ENCODE assay signal across 8 cellular contexts in the genomic region with DNA sequence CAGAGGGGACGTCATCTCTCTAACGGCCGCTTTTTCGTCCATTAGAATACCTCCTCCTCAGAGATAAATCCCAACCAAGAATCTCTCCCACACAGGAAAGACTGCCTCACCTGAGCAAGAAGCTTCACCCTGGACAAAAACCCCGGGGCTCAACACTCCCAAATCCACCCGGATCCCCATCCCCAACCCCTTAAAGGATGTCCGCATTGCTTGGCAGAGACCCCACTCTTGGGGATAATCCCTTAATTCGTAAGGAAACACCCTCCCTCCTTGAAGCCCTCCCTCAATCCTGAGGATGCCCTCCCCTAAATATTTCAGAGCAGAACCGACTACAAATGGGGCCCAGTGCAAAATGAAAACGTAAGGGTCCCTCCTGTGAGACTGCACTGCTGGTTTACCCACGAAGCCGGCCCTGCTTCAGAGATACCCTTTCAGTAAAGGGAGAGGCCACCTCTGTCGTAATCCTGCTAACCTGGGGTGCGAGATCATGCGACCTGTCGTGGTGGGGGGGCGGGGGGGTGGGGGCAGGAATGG. TPM values are rescaled to one million over a fixed set of nuclear protein-coding genes. Genes with fewer than 3 reads are reported as not detected.
A peak's percentile ranks its signal among the peaks of the same experiment; 100 is the strongest.
DNase-seq lines count a peak whose midpoint lies in the region; ATAC-seq, FAIRE-seq and TF ChIP-seq lines count a peak whose summit lies in the region.

No MANE protein-coding gene starts in this region.

- peaks cover 33% of the 10 kb centered on the region for H4K20me1 ChIP-seq in astrocyte (ENCODE audit: insufficient read depth, low read length)

- H3K36me3 Mint-ChIP-seq in astrocyte (ENCODE audit: low read depth, unreplicated experiment), result peaks cover 14% of the 10 kb centered on the region

- POLR2A ChIA-PET in GM10248 (lab: Yijun Ruan, JAX), result interaction anchor here (0.5 to 2.2 kb wide), 5 partner anchors 14 to 285 kb away, joined by 3 to 10 read pairs (median 4); a partner anchor contains a TSS

- H3K27me3 ChIP-seq in astrocyte (ENCODE audit: insufficient read depth, low read length) (no peaks in the 10 kb centered on the region), right lobe of liver (no peaks in the 10 kb centered on the region), transverse colon (no peaks in the 10 kb centered on the region)

- H3K9me3 Mint-ChIP-seq in astrocyte (ENCODE audit: unreplicated experiment), result no peaks in the 10 kb centered on the region

- peak overlapping the region; percentile 97 for H3K4me2 ChIP-seq in astrocyte (ENCODE audit: low read length)

- peak overlapping the region; percentile 78 for H3K9ac ChIP-seq in astrocyte (ENCODE audit: low read length)

- H3K27ac Mint-ChIP-seq in astrocyte (ENCODE audit: unreplicated experiment), result peak overlapping the region; percentile 69

- TF ChIP-seq EP300 in transverse colon (IDR thresholded peaks at IDR 0.05; ENCODE audit: low read depth), result no peak

- in situ Hi-C loops in transverse colon (cut with MboI; ENCODE audit: low pct_ligation_motif_present in 1 of 4, low pct_unique_long_range_greater_than_20kb in 1 of 4, low sequenced_read_pairs in 3 of 4), result no loop called here

- H3K36me3 ChIP-seq in astrocyte (ENCODE audit: insufficient read depth, low read length) (peaks cover 6% of the 10 kb centered on the region), right lobe of liver (peaks cover 0 to 15% (median 8%) of the 10 kb centered on the region in 4 donors), transverse colon (peaks cover 0 to 8% (median 3%) of the 10 kb centered on the region in 4 donors)

- peak; percentile 35 for DNase-seq in GM10266 (ENCODE audit: extremely low spot score)
- no peak for DNase-seq in astrocyte (ENCODE audit: low read depth)
- no peak for DNase-seq in right lobe of liver
- no peak for DNase-seq in transverse colon
- no peak for DNase-seq in GM10248 (ENCODE audit: extremely low spot score)
- no peak for DNase-seq in glomerular visceral epithelial cell (ENCODE audit: extremely low spot score)

- no peaks in the 10 kb centered on the region for H3K27me3 Mint-ChIP-seq in astrocyte (ENCODE audit: low read depth, unreplicated experiment)

- CTCF ChIA-PET in GM10248 (lab: Yijun Ruan, JAX), result interaction anchor here (1.0 to 1.8 kb wide), 6 partner anchors 9 to 38 kb away, joined by 3 to 9 read pairs (median 4); no protein-coding TSS in a partner anchor

- intact Hi-C loops in right lobe of liver (cut with DNase I), result no loop called here
- intact Hi-C loops in transverse colon (cut with DNase I; ENCODE audit: low total_unique reads), result no loop called here

- no peak for FAIRE-seq in astrocyte (lab: Jason Lieb, UNC)

- H3K79me2 ChIP-seq in astrocyte (ENCODE audit: insufficient read depth, low read length), result peaks cover 38% of the 10 kb centered on the region

- peak overlapping the region; percentile 65 for H2AFZ ChIP-seq in astrocyte (ENCODE audit: low read depth, low read length)

- ATAC-seq in HG03066 (IDR thresholded peaks at IDR 0.05; ENCODE audit: low read depth, unreplicated experiment) (peak; percentile 3), right lobe of liver (peak in 1 of 4 donors; percentile 2), GM21390 (IDR thresholded peaks at IDR 0.05; ENCODE audit: unreplicated experiment) (no peak)

- 30% methylated on average over 14 of the region's 17 CpGs for WGBS in right lobe of liver (ENCODE audit: insufficient coverage, low coverage, low lambda C conversion rate, missing lambda C conversion rate)
- 0 to 32% methylated on average over 6 to 17 of the region's 17 CpGs for WGBS in transverse colon (ENCODE audit: low coverage in 1 of 2), 2 donors

- TF ChIP-seq CTCF in GM10266 (IDR thresholded peaks at IDR 0.05; ENCODE audit: control insufficient read depth, insufficient read depth, low read depth, missing control alignments) (no peak), astrocyte (IDR thresholded peaks at IDR 0.05; ENCODE audit: insufficient read depth, low read depth, low read length) (no peak), right lobe of liver (IDR thresholded peaks at IDR 0.05) (no peak), transverse colon (IDR thresholded peaks at IDR 0.05) (no peak), GM10248 (IDR thresholded peaks at IDR 0.05; ENCODE audit: control extremely low read depth, extremely low read depth, low read depth, missing control alignments) (no peak)

- no peak for TF ChIP-seq POLR2A in right lobe of liver (IDR thresholded peaks at IDR 0.05)
- no peak for TF ChIP-seq POLR2A in transverse colon (IDR thresholded peaks at IDR 0.05)

- peaks cover 21% of the 10 kb centered on the region for H3K4me1 ChIP-seq in astrocyte (ENCODE audit: insufficient read depth, low read length)
- peaks cover 0 to 16% (median under 1%) of the 10 kb centered on the region in 4 donors for H3K4me1 ChIP-seq in right lobe of liver
- H3K4me1 ChIP-seq in transverse colon, result peaks cover 14 to 27% (median 19%) of the 10 kb centered on the region in 4 donors

- peak overlapping the region; percentile 98 for H3K4me3 Mint-ChIP-seq in astrocyte (ENCODE audit: unreplicated experiment)

- H3K4me3 ChIP-seq in astrocyte (ENCODE audit: insufficient read depth, low read depth, low read length) (peak overlapping the region; percentile 64), right lobe of liver (peak overlapping the region; percentile 84 to 99 (median 97)), transverse colon (peak overlapping the region; percentile 44 to 85 (median 75))

- no peaks in the 10 kb centered on the region for H3K9me3 ChIP-seq in astrocyte (ENCODE audit: insufficient read depth, low read depth, low read length)
- H3K9me3 ChIP-seq in right lobe of liver, result no peaks in the 10 kb centered on the region
- H3K9me3 ChIP-seq in transverse colon, result no peaks in the 10 kb centered on the region

- H3K27ac ChIP-seq in astrocyte (ENCODE audit: low read depth, low read length) (peak overlapping the region; percentile 12), right lobe of liver (no peak overlapping the region), transverse colon (peak overlapping the region; percentile 88 to 94 (median 93))

- peaks cover 16% of the 10 kb centered on the region for H3K4me1 Mint-ChIP-seq in astrocyte (ENCODE audit: low read depth, unreplicated experiment)

RNA-seq across cellular contexts. Expression of a gene that starts 0.7 kb away (rescaled TPM):
- total RNA-seq in astrocyte (490 and 500 TPM in 2 replicates), right lobe of liver (100 to 1,000 TPM in 5 of 6 experiments, 10 to 100 TPM in 1; 85.0 to 189 (median 164) TPM), transverse colon (100 to 1,000 TPM in 3 of 4 donors, 10 to 100 TPM in 1; 60.5 to 291 (median 190) TPM)

RNA-seq across cellular contexts. Expression of a gene that starts 25.7 kb away (rescaled TPM):
- total RNA-seq in astrocyte, result 216 and 223 TPM in 2 replicates
- 10 to 100 TPM; 36.4 to 63.3 (median 60.2) TPM for total RNA-seq in right lobe of liver
- 10 to 100 TPM; 33.7 to 93.8 (median 64.5) TPM for total RNA-seq in transverse colon

RNA-seq across cellular contexts. Expression of a gene that starts 33.7 kb away (rescaled TPM):
- 22.9 and 23.4 TPM in 2 replicates for total RNA-seq in astrocyte
- 10 to 100 TPM; 21.6 to 37.9 (median 31.0) TPM for total RNA-seq in right lobe of liver
- total RNA-seq in transverse colon, result 10 to 100 TPM; 20.9 to 34.9 (median 31.9) TPM

RNA-seq across cellular contexts. Expression of a gene that starts 38.9 kb away (rescaled TPM):
- 181 and 185 TPM in 2 replicates for total RNA-seq in astrocyte
- 100 to 1,000 TPM in 2 of 6 experiments, 10 to 100 TPM in 4; 70.8 to 111 (median 90.2) TPM for total RNA-seq in right lobe of liver
- 100 to 1,000 TPM; 204 to 317 (median 213) TPM for total RNA-seq in transverse colon

RNA-seq across cellular contexts. Expression of a gene that starts 49.0 kb away (rescaled TPM):
- total RNA-seq in astrocyte (17.8 and 28.8 TPM in 2 replicates), right lobe of liver (10 to 100 TPM; 13.4 to 23.8 (median 15.9) TPM), transverse colon (10 to 100 TPM; 15.5 to 21.6 (median 19.2) TPM)

Comparison
In these comparisons a context has a peak if more than half of its experiments do, and no peak if none do; other contexts are left out.
1. H3K27ac ChIP-seq: peak in astrocyte (single experiment) and transverse colon (4 of 4); none in right lobe of liver (0 of 3).
2. Peak in every context shown above with its lines, with median percentiles within 50 percentile points of each other: H3K4me3 ChIP-seq.